8 cellular contexts compared by ENCODE assay signal in genomic region chr7:139341058-139341775, GRCh38. TPM values are rescaled to one million over a fixed set of nuclear protein-coding genes. Genes with fewer than 3 reads are reported as not detected.
DNase-seq lines count a peak whose midpoint lies in the region; ATAC-seq, FAIRE-seq and TF ChIP-seq lines count a peak whose summit lies in the region.

A gene with protein sequence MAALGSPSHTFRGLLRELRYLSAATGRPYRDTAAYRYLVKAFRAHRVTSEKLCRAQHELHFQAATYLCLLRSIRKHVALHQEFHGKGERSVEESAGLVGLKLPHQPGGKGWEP (plus strand): TSS chr7:139341337. CDS start chr7:139341385, 48 bp downstream.

- H3K27me3 Mint-ChIP-seq in endothelial cell (ENCODE audit: unreplicated experiment), result peaks cover 10% of the 10 kb centered on the region

- H3K4me3 Mint-ChIP-seq in endothelial cell (ENCODE audit: unreplicated experiment), result peak within 1 kb of the TSS; percentile 97

- peak within 1 kb of the TSS; percentile 99 for H3K9ac ChIP-seq in NT2/D1 (ENCODE audit: insufficient read length, low read depth)

- no peaks in the 10 kb centered on the region for H3K4me1 ChIP-seq in NT2/D1 (ENCODE audit: insufficient read depth, insufficient read length)

- H3K9me3 ChIP-seq in NT2/D1 (ENCODE audit: insufficient read depth, low read length), result no peaks in the 10 kb centered on the region

- H3K9me3 Mint-ChIP-seq in endothelial cell (ENCODE audit: unreplicated experiment), result peaks cover 10% of the 10 kb centered on the region

- TF ChIP-seq CTCF in D721Med (IDR thresholded peaks at IDR 0.05; ENCODE audit: insufficient read depth, missing control alignments), result peak; percentile 43
- no peak for TF ChIP-seq CTCF in endothelial cell (IDR thresholded peaks at IDR 0.05; ENCODE audit: unreplicated experiment)

- H3K27me3 ChIP-seq in NT2/D1 (ENCODE audit: insufficient read depth, insufficient read length), result no peaks in the 10 kb centered on the region

- H3K4me3 ChIP-seq in NT2/D1 (ENCODE audit: insufficient read length, low read depth), result peak within 1 kb of the TSS; percentile 96

- DNase-seq in D721Med (ENCODE audit: insufficient read length, low spot score), result no peak
- peak; percentile 35 to 95 (median 86) for DNase-seq in HUDEP-2 (lab: John Stamatoyannopoulos, UW; ENCODE audit: unreplicated experiment in 76 of 76)
- DNase-seq in NT2/D1 (ENCODE audit: low read depth, low spot score), result peak; percentile 89
- DNase-seq in activated CD8-positive, alpha-beta memory T cell treated with anti-CD3 and anti-CD28 coated beads, Interleukin-2, amount 50 U/mL, for 4 hours, result peak; percentile 78
- peak; percentile 85 for DNase-seq in endothelial cell (ENCODE audit: low spot score)
- peak; percentile 83 for DNase-seq in middle frontal gyrus (ENCODE audit: extremely low spot score, low spot score)
- DNase-seq in stimulated activated CD8-positive, alpha-beta memory T cell treated with anti-CD3 and anti-CD28 coated beads, Interleukin-2, amount 100 ng/mL, for 1 hour (ENCODE audit: low read depth in 2 of 2), result peak; percentile 60 to 63

- ATAC-seq in GM21381 (IDR thresholded peaks at IDR 0.05; ENCODE audit: unreplicated experiment), result peak; percentile 39

- peaks cover 9% of the 10 kb centered on the region for H3K36me3 ChIP-seq in NT2/D1 (ENCODE audit: insufficient read depth, insufficient read length, low read length)

- FAIRE-seq in D721Med (lab: Jason Lieb, UNC), result no peak

- peak within 1 kb of the TSS; percentile 95 for H3K27ac Mint-ChIP-seq in endothelial cell (ENCODE audit: unreplicated experiment)

- H3K36me3 Mint-ChIP-seq in endothelial cell (ENCODE audit: low read depth, unreplicated experiment), result peaks cover 10% of the 10 kb centered on the region

- H3K4me1 Mint-ChIP-seq in endothelial cell (ENCODE audit: unreplicated experiment), result peaks cover 18% of the 10 kb centered on the region

RNA-seq across cellular contexts. Expression of the gene that starts here (rescaled TPM):
- total RNA-seq in endothelial cell (ENCODE audit: unreplicated experiment), result 9.0 TPM
